Comparison of ENCODE assay signal across 9 cellular contexts in the genomic region with DNA sequence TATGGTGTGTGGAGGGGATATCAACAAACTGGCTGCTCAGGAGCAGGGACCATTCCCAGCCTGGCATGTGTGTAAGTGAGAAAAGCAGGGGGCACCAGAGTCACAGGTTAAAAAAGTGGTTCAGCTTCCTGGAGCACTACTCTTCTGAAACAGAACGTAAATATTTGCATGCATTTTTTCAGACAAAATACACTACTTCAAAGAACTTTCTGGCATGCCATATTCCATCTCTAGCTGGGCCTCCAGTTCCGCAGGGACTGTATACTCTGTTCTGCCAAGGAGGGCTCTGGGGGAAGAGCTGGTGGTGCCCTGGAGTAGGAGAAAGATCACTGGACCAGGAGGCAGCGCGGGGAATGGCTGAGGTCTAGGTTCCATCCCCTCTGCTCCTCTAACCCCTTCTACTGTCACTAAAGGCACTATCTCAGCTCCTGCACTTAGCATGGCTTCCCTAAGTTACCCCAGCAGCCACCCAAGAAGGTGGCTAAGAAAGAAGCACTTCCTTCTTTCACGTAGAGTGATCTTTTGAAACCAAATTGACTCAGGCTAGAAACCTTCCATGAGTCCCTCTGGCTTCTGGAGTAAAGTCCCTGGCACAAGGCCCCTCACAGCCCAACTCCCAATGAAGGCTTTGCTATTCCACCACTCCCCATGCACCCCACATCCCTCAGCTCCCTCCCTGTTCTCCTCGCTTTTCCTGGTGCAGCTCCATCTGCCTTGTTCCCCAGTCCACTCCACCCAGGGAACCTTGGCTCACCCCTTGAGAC. TPM values are rescaled to one million over a fixed set of nuclear protein-coding genes. Genes with fewer than 3 reads are reported as not detected.
A peak's percentile ranks its signal among the peaks of the same experiment; 100 is the strongest.
DNase-seq lines count a peak whose midpoint lies in the region; ATAC-seq, FAIRE-seq and TF ChIP-seq lines count a peak whose summit lies in the region.
"Had no signal": no experiment of that assay in that cellular context is flagged by ENCODE, and none has a peak within 500 bp of the region (broad histone marks: within the 10 kb centered on the region; RNA-seq: fewer than 3 reads in every experiment).

No MANE protein-coding gene starts in this region.

- no peak overlapping the region for H4K91ac ChIP-seq in neuronal stem cell (ENCODE audit: low read depth, low read length, poor library complexity)

- no peak overlapping the region for H4K8ac ChIP-seq in neuronal stem cell (ENCODE audit: low read depth, low read length)

- no peaks in the 10 kb centered on the region for H3K4me1 ChIP-seq in neuronal stem cell (ENCODE audit: control insufficient read depth in 2 of 2, insufficient read depth in 1 of 2, low read depth in 1 of 2, low read length in 2 of 2)

- no peak overlapping the region for H2BK12ac ChIP-seq in neuronal stem cell (ENCODE audit: low read length)

- peak overlapping the region; percentile 9 for H2AFZ ChIP-seq in neuronal stem cell (ENCODE audit: low read length)

- DNase-seq in ELF-1 (ENCODE audit: low read depth, low spot score) (peak; percentile 22), M059J (ENCODE audit: low read depth) (peak; percentile 51), bronchial epithelial cell (ENCODE audit: low read depth) (peak; percentile 23), neuronal stem cell (ENCODE audit: low spot score) (no peak)
- no peak for DNase-seq in activated CD4-positive, CD25-positive, alpha-beta regulatory T cell treated with anti-CD3 and anti-CD28 coated beads, Interleukin-2, amount 50 U/mL, for 72 hours
- DNase-seq in effector CD8-positive, alpha-beta T cell (lab: John Stamatoyannopoulos, UW), result no peak
- DNase-seq: NCI-H1436 treated with DMSO at 0.1 percent for 48 hours had no signal

- H3K27ac ChIP-seq in neuronal stem cell (replicated peaks; ENCODE audit: low read length), result no peak overlapping the region

- no CpG with 5 or more reads among the region's 6 CpGs for WGBS in neuronal stem cell (ENCODE audit: extremely low coverage in 2 of 2, insufficient read length in 2 of 2, insufficient replicate concordance in 1 of 2), 2 donors

- no peak for FAIRE-seq in bronchial epithelial cell (lab: Jason Lieb, UNC)
- FAIRE-seq: urothelium cell line had no signal

- H3K18ac ChIP-seq in neuronal stem cell (ENCODE audit: low read length), result no peak overlapping the region

- peak; percentile 40 for TF ChIP-seq CTCF in bronchial epithelial cell (IDR thresholded peaks at IDR 0.05; ENCODE audit: insufficient read depth, low read length, severe bottlenecking)

- H3K4ac ChIP-seq in neuronal stem cell (ENCODE audit: low read length), result no peak overlapping the region

- H3K4me3 ChIP-seq in bronchial epithelial cell (ENCODE audit: low read depth, low read length) (no peak overlapping the region), neuronal stem cell (ENCODE audit: low read length in 2 of 2) (no peak overlapping the region)

- no peak overlapping the region for H2BK15ac ChIP-seq in neuronal stem cell (ENCODE audit: low read length)

- H3K14ac ChIP-seq in neuronal stem cell (ENCODE audit: low read length), result no peak overlapping the region

- H3K9me3 ChIP-seq in neuronal stem cell (replicated peaks in 1 of 2; ENCODE audit: control insufficient read depth in 2 of 2, insufficient read depth in 1 of 2, low read depth in 1 of 2, low read length in 2 of 2), result no peaks in the 10 kb centered on the region

- H3K36me3 ChIP-seq in bronchial epithelial cell (ENCODE audit: control insufficient read depth, insufficient read depth, low read length) (no peaks in the 10 kb centered on the region), neuronal stem cell (replicated peaks in 1 of 2; ENCODE audit: control insufficient read depth in 2 of 2, insufficient read depth in 2 of 2, low read length in 2 of 2) (no peaks in the 10 kb centered on the region)

- H2AK5ac ChIP-seq in neuronal stem cell (ENCODE audit: low read depth, low read length), result no peak overlapping the region

- no peak overlapping the region for H3K23ac ChIP-seq in neuronal stem cell (ENCODE audit: low read depth, low read length, poor library complexity)

- no peak overlapping the region for H3K9ac ChIP-seq in neuronal stem cell (ENCODE audit: low read depth, low read length, poor library complexity)

- H3K79me1 ChIP-seq in neuronal stem cell (ENCODE audit: low read depth, low read length), result no peaks in the 10 kb centered on the region

- no peak overlapping the region for H3K4me2 ChIP-seq in neuronal stem cell (ENCODE audit: insufficient read depth, low read length, poor library complexity, severe bottlenecking)

- no peak overlapping the region for H2BK120ac ChIP-seq in neuronal stem cell (ENCODE audit: low read depth, low read length)

- ATAC-seq in GM21515 (IDR thresholded peaks at IDR 0.05; ENCODE audit: unreplicated experiment), result no peak

- H2BK5ac ChIP-seq in neuronal stem cell (ENCODE audit: low read length), result no peak overlapping the region

- H3K27me3 ChIP-seq in bronchial epithelial cell (ENCODE audit: control insufficient read depth, insufficient read depth, low read length) (no peaks in the 10 kb centered on the region), neuronal stem cell (ENCODE audit: control insufficient read depth in 3 of 3, insufficient read depth in 3 of 3, low read depth in 1 of 3, low read length in 3 of 3) (no peaks in the 10 kb centered on the region)

RNA-seq across cellular contexts. Expression of a gene that starts 57.6 kb away (rescaled TPM):
- 5.0 and 9.0 TPM in 2 replicates for total RNA-seq in M059J (2014; rRNA removed; shearing (Covaris generic))
- total RNA-seq in bronchial epithelial cell, result 0.13 and 0.26 TPM in 2 replicates
- 2.2 TPM for polyA plus RNA-seq in neuronal stem cell (2013, experiment 1 of 2)
- polyA plus RNA-seq in neuronal stem cell (2013, experiment 2 of 2), result 1.9 TPM

Comparison
In these comparisons a context has a peak if more than half of its experiments do, and no peak if none do; other contexts are left out.
1. DNase-seq: peak in ELF-1 (single experiment), M059J (single experiment) and bronchial epithelial cell (single experiment); none in neuronal stem cell (single experiment), activated CD4-positive, CD25-positive, alpha-beta regulatory T cell treated with anti-CD3 and anti-CD28 coated beads, Interleukin-2, amount 50 U/mL, for 72 hours (single experiment) and effector CD8-positive, alpha-beta T cell (single experiment).